In genomic region chr9:113621309-113621791, GRCh38 we compare ENCODE assay signal across 1 cellular context.
TF ChIP-seq lines count a peak whose summit lies in the region.

No MANE protein-coding gene starts in this region.

TF ChIP-seq in HepG2, 621 proteins besides CTCF, POLR2A, EP300 and RAD21 (continued from another document):
- TF ChIP-seq BCL3 (CRISPR knock-in tag; IDR thresholded peaks at IDR 0.05) (no peak), FOXA1 (IDR thresholded peaks at IDR 0.05) (no peak), FOXA1 (CRISPR knock-in tag; IDR thresholded peaks at IDR 0.05) (no peak)
